ENCODE assay signal across 25 cellular contexts in the genomic region with DNA sequence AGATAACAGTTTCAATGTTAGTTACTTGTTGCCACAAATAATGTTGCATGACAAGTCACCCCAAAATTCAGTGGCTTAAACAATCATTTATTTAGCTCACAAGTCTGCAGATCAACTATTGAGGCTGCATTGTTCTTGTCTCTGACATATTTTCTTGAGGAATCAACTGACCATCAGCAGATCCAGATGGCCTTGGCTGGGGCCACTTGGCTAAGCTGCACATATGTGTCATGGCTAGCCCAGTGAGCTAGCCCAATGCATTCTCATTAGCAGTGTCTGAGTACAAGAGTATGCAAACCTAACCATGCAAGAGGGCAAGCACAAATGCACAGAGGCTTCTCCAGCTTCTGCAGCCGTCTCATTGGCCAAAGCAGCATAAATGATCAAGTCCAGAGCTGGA.
"Had no signal": no experiment of that assay in that cellular context is flagged by ENCODE, and none has a peak within 500 bp of the region (broad histone marks: within the 10 kb centered on the region; RNA-seq: fewer than 3 reads in every experiment).

No MANE protein-coding gene starts in this region.

- H3K79me2 ChIP-seq: hepatocyte had no signal

- H3K36me3 ChIP-seq: adrenal gland, gastroesophageal sphincter, heart right ventricle had no signal

- H3K4me2 ChIP-seq: hepatocyte had no signal

- DNase-seq: activated CD4-positive, alpha-beta memory T cell treated with anti-CD3 and anti-CD28 coated beads, Interleukin-2, amount 10 ng/mL, durations not matched to agents 7 days and 5 days; activated CD4-positive, alpha-beta T cell treated with anti-CD3 and anti-CD28 coated beads for 1 hour; activated CD4-positive, alpha-beta T cell treated with anti-CD3 and anti-CD28 coated beads for 4 hours; activated CD4-positive, alpha-beta T cell treated with anti-CD3 and anti-CD28 coated beads, Interleukin-2, amount 10 ng/mL, durations not matched to agents 7 days and 5 days; activated CD4-positive, alpha-beta T cell treated with anti-CD3 and anti-CD28 coated beads, Interleukin-2, amount 50 U/mL, for 4 hours; activated effector memory CD4-positive, alpha-beta T cell treated with anti-CD3 and anti-CD28 coated beads, Interleukin-2, amount 50 U/mL, for 16 hours; activated naive CD4-positive, alpha-beta T cell treated with anti-CD3 and anti-CD28 coated beads for 36 hours; activated naive CD8-positive, alpha-beta T cell treated with anti-CD3 and anti-CD28 coated beads for 36 hours; activated naive CD8-positive, alpha-beta T cell treated with anti-CD3 and anti-CD28 coated beads, Interleukin-2, amount 50 U/mL, for 24 hours; activated T-cell treated with anti-CD3 and anti-CD28 coated beads, Interleukin-2, amount 50 U/mL, for 48 hours; adrenal gland; amygdala; aorta; body of pancreas; caudate nucleus; cortex of kidney; dermis blood vessel endothelial cell; effector CD8-positive, alpha-beta T cell; foreskin keratinocyte; heart right ventricle; T-helper 2 cell had no signal

- H3K27me3 ChIP-seq: adrenal gland, foreskin keratinocyte, gastroesophageal sphincter, heart right ventricle, hepatocyte had no signal

- H3K27ac ChIP-seq: adrenal gland, body of pancreas, epithelial cell of prostate, foreskin keratinocyte, gastroesophageal sphincter, heart right ventricle, hepatocyte, VCaP had no signal

- H3K4me3 ChIP-seq: adrenal gland, body of pancreas, gastroesophageal sphincter, heart right ventricle, hepatocyte had no signal

- H2AFZ ChIP-seq: hepatocyte had no signal

- H3K9me3 ChIP-seq: body of pancreas had no signal

- H3K4me1 ChIP-seq: adrenal gland, body of pancreas, foreskin keratinocyte, gastroesophageal sphincter had no signal
